29 cellular contexts compared by ENCODE assay signal in the genomic region with DNA sequence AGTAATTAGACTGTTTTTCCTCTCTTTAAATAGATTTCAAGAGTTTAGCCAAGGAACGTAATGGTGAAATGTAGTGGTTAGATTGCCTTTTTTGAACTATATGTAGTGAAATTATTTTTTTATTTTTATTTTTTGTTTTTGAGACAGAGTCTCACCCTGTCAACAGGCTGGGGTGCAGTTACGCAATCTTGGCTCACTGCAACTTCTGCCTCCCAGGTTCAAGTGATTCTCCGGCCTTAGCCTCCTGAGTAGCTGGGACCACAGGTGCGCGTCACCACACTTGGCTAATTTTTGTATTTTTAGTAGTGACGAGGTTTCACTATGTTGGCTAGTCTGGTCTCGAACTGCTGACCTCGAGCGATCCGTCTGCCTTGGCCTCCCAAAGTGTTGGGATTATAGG.
"Had no signal": no experiment of that assay in that cellular context is flagged by ENCODE, and none has a peak within 500 bp of the region (broad histone marks: within the 10 kb centered on the region; RNA-seq: fewer than 3 reads in every experiment).

No MANE protein-coding gene starts in this region.

- H3K4me1 ChIP-seq: lower lobe of right lung, parathyroid adenoma, upper lobe of right lung had no signal

- FAIRE-seq: islet of Langerhans, kidney, urothelium cell line had no signal

- DNase-seq: hypothalamus; immature natural killer cell; kidney; left colon; left lung; lower lobe of right lung; mammary epithelial cell; mesenchymal stem cell; naive thymus-derived CD8-positive, alpha-beta T cell; occipital lobe; psoas muscle; stimulated activated CD4-positive, alpha-beta T cell treated with anti-CD3 and anti-CD28 coated beads, Interleukin-12 subunit alpha, Interleukin-12 subunit beta, amount 100 ng/mL, for 4 hours; stimulated activated CD4-positive, alpha-beta T cell treated with anti-CD3 and anti-CD28 coated beads, Interleukin-15, amount 100 ng/mL, for 24 hours; stimulated activated CD4-positive, alpha-beta T cell treated with anti-CD3 and anti-CD28 coated beads, Interleukin-2, amount 100 ng/mL, for 24 hours; stimulated activated CD4-positive, alpha-beta T cell treated with anti-CD3 and anti-CD28 coated beads, Interleukin-4, amount 100 ng/mL, for 1 hour; stimulated activated naive B cell treated with anti-CD40 and anti-IgM and Interleukin-4, amounts not matched to agents 10 μg/mL and 1 μg/mL and 100 μg/mL, for 72 hours; stimulated activated naive CD8-positive, alpha-beta T cell treated with anti-CD3 and anti-CD28 coated beads, Interleukin-15, Interleukin-2, amounts not matched to agents 100 U/mL and 50 U/mL, for 24 hours; stomach; testis; thyroid gland; transverse colon; upper lobe of right lung had no signal

- H3K9me3 ChIP-seq: left lung, lower lobe of right lung, psoas muscle, stomach, testis, thyroid gland, transverse colon, upper lobe of right lung had no signal

- H3K27me3 ChIP-seq: left lung, stomach, testis, thyroid gland, transverse colon, upper lobe of right lung had no signal

- H3K9ac ChIP-seq: parathyroid adenoma had no signal

- H2AFZ ChIP-seq: parathyroid adenoma had no signal

- H3K4me1 Mint-ChIP-seq: neural crest cell had no signal

- H3K9me3 Mint-ChIP-seq: immature natural killer cell; naive thymus-derived CD8-positive, alpha-beta T cell; nephron; neural crest cell; stimulated activated naive B cell treated with anti-CD40 and anti-IgM and Interleukin-4, amounts not matched to agents 10 μg/mL and 1 μg/mL and 100 μg/mL, for 72 hours had no signal

- ATAC-seq: left colon; left lung; lower lobe of right lung; naive thymus-derived CD8-positive, alpha-beta T cell; psoas muscle; sciatic nerve; stimulated activated naive B cell treated with anti-CD40 and anti-IgM and Interleukin-4, amounts not matched to agents 10 μg/mL and 1 μg/mL and 100 μg/mL, for 72 hours; stimulated activated naive CD8-positive, alpha-beta T cell treated with anti-CD3 and anti-CD28 coated beads, Interleukin-15, Interleukin-2, amounts not matched to agents 100 U/mL and 50 U/mL, for 24 hours; upper lobe of right lung had no signal

- H3K4me3 Mint-ChIP-seq: naive thymus-derived CD8-positive, alpha-beta T cell; nephron; neural crest cell; stimulated activated naive B cell treated with anti-CD40 and anti-IgM and Interleukin-4, amounts not matched to agents 10 μg/mL and 1 μg/mL and 100 μg/mL, for 72 hours had no signal

- H3K27ac Mint-ChIP-seq: immature natural killer cell, nephron had no signal

- H3K27ac ChIP-seq: lower lobe of right lung, parathyroid adenoma, psoas muscle, stomach, testis, thyroid gland, transverse colon, upper lobe of right lung had no signal

- H3K27me3 Mint-ChIP-seq: naive thymus-derived CD8-positive, alpha-beta T cell; stimulated activated naive B cell treated with anti-CD40 and anti-IgM and Interleukin-4, amounts not matched to agents 10 μg/mL and 1 μg/mL and 100 μg/mL, for 72 hours had no signal

- H3K4me3 ChIP-seq: left lung, lower lobe of right lung, psoas muscle, skin epidermis, stomach, testis, thyroid gland, transverse colon, upper lobe of right lung had no signal
